In genomic region chr3:129775870-129776269, GRCh38 we compare ENCODE assay signal across 19 cellular contexts.
"Had no signal": no experiment of that assay in that cellular context is flagged by ENCODE, and none has a peak within 500 bp of the region (broad histone marks: within the 10 kb centered on the region; RNA-seq: fewer than 3 reads in every experiment).

No MANE protein-coding gene starts in this region.

- H3K9ac ChIP-seq: KMS-11, SK-N-SH had no signal

- H3K9me3 ChIP-seq: SK-N-SH had no signal

- ATAC-seq: HepG2 had no signal

- FAIRE-seq: HepG2 had no signal

- H3K4me2 ChIP-seq: KMS-11, SK-N-SH had no signal

- H3K27ac ChIP-seq: KMS-11, RWPE1 had no signal

- DNase-seq: IMR-90, MV-4-11, NCI-H1048, NCI-H1105, NCI-H1436 treated with DMSO at 0.1 percent for 48 hours, NCI-H1694, NCI-H187 treated with DMSO at 0.1 percent for 48 hours, NCI-H2029 treated with DMSO at 0.1 percent for 48 hours, NCI-H2227 treated with DMSO at 0.1 percent for 48 hours, NCI-H524, NCI-H526 treated with DMSO at 0.1 percent for 48 hours, NCI-H748 treated with DMSO at 0.1 percent for 48 hours, SHP77, SK-N-SH, SW 1271, T-helper 1 cell had no signal

- H3K9me2 ChIP-seq: SK-N-SH had no signal
